ENCODE assay signal across 1 cellular context in the genomic region with DNA sequence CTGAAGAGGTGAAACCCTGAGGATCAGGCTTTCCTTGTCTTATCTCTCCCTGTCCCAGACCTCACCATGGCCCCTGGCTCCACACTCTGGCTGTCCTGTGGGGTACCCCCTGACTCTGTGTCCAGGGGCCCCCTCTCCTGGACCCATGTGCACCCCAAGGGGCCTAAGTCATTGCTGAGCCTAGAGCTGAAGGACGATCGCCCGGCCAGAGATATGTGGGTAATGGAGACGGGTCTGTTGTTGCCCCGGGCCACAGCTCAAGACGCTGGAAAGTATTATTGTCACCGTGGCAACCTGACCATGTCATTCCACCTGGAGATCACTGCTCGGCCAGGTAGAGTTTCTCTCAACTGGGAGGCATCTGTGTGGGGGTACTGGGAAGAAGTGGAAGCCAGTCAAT.
TF ChIP-seq lines count a peak whose summit lies in the region.

No MANE protein-coding gene starts in this region.

TF ChIP-seq in SK-N-SH, 30 proteins besides CTCF, POLR2A, EP300 and RAD21 (continued from another document):
- TF ChIP-seq, protein P1, sequence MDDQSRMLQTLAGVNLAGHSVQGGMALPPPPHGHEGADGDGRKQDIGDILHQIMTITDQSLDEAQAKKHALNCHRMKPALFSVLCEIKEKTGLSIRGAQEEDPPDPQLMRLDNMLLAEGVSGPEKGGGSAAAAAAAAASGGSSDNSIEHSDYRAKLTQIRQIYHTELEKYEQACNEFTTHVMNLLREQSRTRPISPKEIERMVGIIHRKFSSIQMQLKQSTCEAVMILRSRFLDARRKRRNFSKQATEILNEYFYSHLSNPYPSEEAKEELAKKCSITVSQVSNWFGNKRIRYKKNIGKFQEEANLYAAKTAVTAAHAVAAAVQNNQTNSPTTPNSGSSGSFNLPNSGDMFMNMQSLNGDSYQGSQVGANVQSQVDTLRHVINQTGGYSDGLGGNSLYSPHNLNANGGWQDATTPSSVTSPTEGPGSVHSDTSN (IDR thresholded peaks at IDR 0.05): no peak
- no peak for TF ChIP-seq POLR2AphosphoS5 (IDR thresholded peaks at IDR 0.05; ENCODE audit: low read depth, low read length)
- TF ChIP-seq MEF2A (IDR thresholded peaks at IDR 0.05; ENCODE audit: borderline replicate concordance, low read depth): no peak
- no peak for TF ChIP-seq RFX5 (IDR thresholded peaks at IDR 0.05; ENCODE audit: low read length)
- TF ChIP-seq YY1 (IDR thresholded peaks at IDR 0.05; ENCODE audit: low read depth): no peak
- no peak for TF ChIP-seq RCOR1 (IDR thresholded peaks at IDR 0.05; ENCODE audit: low read length)
- no peak for TF ChIP-seq TEAD4 (IDR thresholded peaks at IDR 0.05; ENCODE audit: borderline replicate concordance, insufficient read depth)
- TF ChIP-seq FOXJ3 (CRISPR knock-in tag; IDR thresholded peaks at IDR 0.05): no peak
- TF ChIP-seq, protein P2, sequence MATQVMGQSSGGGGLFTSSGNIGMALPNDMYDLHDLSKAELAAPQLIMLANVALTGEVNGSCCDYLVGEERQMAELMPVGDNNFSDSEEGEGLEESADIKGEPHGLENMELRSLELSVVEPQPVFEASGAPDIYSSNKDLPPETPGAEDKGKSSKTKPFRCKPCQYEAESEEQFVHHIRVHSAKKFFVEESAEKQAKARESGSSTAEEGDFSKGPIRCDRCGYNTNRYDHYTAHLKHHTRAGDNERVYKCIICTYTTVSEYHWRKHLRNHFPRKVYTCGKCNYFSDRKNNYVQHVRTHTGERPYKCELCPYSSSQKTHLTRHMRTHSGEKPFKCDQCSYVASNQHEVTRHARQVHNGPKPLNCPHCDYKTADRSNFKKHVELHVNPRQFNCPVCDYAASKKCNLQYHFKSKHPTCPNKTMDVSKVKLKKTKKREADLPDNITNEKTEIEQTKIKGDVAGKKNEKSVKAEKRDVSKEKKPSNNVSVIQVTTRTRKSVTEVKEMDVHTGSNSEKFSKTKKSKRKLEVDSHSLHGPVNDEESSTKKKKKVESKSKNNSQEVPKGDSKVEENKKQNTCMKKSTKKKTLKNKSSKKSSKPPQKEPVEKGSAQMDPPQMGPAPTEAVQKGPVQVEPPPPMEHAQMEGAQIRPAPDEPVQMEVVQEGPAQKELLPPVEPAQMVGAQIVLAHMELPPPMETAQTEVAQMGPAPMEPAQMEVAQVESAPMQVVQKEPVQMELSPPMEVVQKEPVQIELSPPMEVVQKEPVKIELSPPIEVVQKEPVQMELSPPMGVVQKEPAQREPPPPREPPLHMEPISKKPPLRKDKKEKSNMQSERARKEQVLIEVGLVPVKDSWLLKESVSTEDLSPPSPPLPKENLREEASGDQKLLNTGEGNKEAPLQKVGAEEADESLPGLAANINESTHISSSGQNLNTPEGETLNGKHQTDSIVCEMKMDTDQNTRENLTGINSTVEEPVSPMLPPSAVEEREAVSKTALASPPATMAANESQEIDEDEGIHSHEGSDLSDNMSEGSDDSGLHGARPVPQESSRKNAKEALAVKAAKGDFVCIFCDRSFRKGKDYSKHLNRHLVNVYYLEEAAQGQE (IDR thresholded peaks at IDR 0.05; ENCODE audit: low read depth, low read length): no peak
- TF ChIP-seq, protein P3, sequence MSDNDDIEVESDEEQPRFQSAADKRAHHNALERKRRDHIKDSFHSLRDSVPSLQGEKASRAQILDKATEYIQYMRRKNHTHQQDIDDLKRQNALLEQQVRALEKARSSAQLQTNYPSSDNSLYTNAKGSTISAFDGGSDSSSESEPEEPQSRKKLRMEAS (IDR thresholded peaks at IDR 0.05; ENCODE audit: low read depth): no peak
- TF ChIP-seq FOXM1 (IDR thresholded peaks at IDR 0.05; ENCODE audit: low read depth): no peak
- TF ChIP-seq SIN3A (IDR thresholded peaks at IDR 0.05; ENCODE audit: borderline replicate concordance, low read depth, low read length): no peak
- no peak for TF ChIP-seq CHD2 (IDR thresholded peaks at IDR 0.05; ENCODE audit: low read length, partially characterized antibody)
